In the genomic region with DNA sequence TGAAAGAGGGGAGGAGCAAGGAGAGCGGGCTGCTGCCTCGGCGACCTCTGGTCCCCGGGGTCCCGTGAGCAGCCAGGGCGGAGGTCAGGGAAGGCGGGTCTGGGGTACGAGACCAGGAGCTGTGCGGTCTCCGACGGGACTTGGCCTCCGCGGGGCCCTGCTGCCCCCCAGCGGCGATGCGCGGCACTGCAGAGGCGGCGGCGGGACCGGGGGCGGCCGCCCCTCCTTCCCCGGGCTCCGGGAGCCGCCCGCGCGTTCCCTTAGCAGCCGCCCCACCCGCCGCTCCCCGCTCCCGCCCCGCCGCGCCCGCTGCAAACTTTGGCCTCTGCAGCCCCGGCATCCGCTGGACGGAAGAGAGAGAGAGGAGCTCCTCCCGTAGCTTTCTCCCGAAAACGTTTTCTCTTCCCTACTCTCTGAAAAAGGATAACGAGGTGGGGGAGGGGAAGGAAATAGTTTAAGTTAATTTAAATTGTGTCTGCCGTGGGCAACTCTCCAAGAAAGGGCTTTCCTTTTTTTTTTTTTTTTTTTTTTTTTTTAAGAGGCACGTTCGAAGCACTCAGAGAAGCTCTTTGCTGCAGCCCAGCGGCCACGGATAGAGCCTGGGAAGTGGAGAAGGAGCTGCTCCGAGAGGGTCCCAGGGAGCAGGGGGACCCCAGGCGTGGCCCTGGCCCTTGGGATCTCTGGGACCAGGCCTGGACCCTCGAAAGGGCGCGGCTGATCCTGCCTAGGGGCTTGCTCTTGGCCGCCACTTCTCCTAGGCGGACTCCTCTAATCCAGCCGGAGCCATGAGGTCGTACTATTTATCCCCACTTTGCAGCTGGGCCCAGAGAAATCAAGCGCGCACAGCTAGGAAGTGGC, we compare ENCODE assay signal across 7 cellular contexts. TPM values are rescaled to one million over a fixed set of nuclear protein-coding genes. Genes with fewer than 3 reads are reported as not detected.
DNase-seq lines count a peak whose midpoint lies in the region; ATAC-seq, FAIRE-seq and TF ChIP-seq lines count a peak whose summit lies in the region.

No MANE protein-coding gene starts in this region.

- peak; percentile 91 for TF ChIP-seq CTCF in IMR-90 (conservative IDR thresholded peaks at IDR 0.05; ENCODE audit: low read depth, low read length)
- peak; percentile 66 to 82 for TF ChIP-seq CTCF in tibial artery (IDR thresholded peaks at IDR 0.05)

- peak overlapping the region; percentile 94 for H3K4me2 ChIP-seq in IMR-90 (ENCODE audit: low read depth, low read length)

- POLR2A ChIA-PET in IMR-90 (lab: Charles Lee; ENCODE audit: unreplicated experiment), result interaction anchor here (0.6 to 0.9 kb wide), 3 partner anchors 122 to 302 kb away, joined by 3 to 15 read pairs (median 5); no protein-coding TSS in a partner anchor

- peak overlapping the region; percentile 17; the same call in 1 of the 2 replicates for H3K27ac ChIP-seq in IMR-90 (ENCODE audit: insufficient read depth, low read length)
- no peak overlapping the region for H3K27ac ChIP-seq in tibial artery

- H2AK5ac ChIP-seq in IMR-90 (ENCODE audit: low read depth, low read length), result peak overlapping the region; percentile 49; the same call in 1 of the 2 replicates

- H4K91ac ChIP-seq in IMR-90 (ENCODE audit: insufficient read depth, low read depth, low read length), result peak overlapping the region; percentile 45; the same call in 1 of the 2 replicates

- peak; percentile 83 for FAIRE-seq in GM12892 (lab: Jason Lieb, UNC)

- H3K9ac ChIP-seq in IMR-90 (ENCODE audit: low read depth, low read length), result peak overlapping the region; percentile 61

- H3K36me3 ChIP-seq in IMR-90 (ENCODE audit: control insufficient read depth, insufficient read depth, low read length), result no peaks in the 10 kb centered on the region
- no peaks in the 10 kb centered on the region for H3K36me3 ChIP-seq in tibial artery

- H3K14ac ChIP-seq in IMR-90 (replicated peaks; ENCODE audit: low read depth, low read length), result no peak overlapping the region; the same call in 1 of the 2 replicates

- intact Hi-C loops in IMR-90 (cut with micrococcal nuclease) (loop anchor here (1.0 to 5.0 kb wide), 4 partner anchors 147 to 1272 kb away; no protein-coding TSS in a partner anchor), Right ventricle myocardium inferior (cut with DNase I) (loop anchor here (10.0 kb wide), 1 partner anchor 145 kb away; no protein-coding TSS in a partner anchor), tibial artery (cut with DNase I; ENCODE audit: low total_unique reads) (no loop called here)

- no peak overlapping the region for H2BK5ac ChIP-seq in IMR-90 (ENCODE audit: low read depth, low read length, poor library complexity, severe bottlenecking)

- H3K4me3 ChIP-seq in IMR-90 (ENCODE audit: insufficient read depth, low read depth, low read length), result peak overlapping the region; percentile 46
- H3K4me3 ChIP-seq in tibial artery, result peak overlapping the region; percentile 39 to 47

- H4K20me1 ChIP-seq in IMR-90 (ENCODE audit: insufficient read depth, low read length), result no peaks in the 10 kb centered on the region

- CTCF ChIA-PET in IMR-90 (lab: Yijun Ruan, JAX), result interaction anchor here (0.5 to 2.3 kb wide), 40 partner anchors 8 to 1885 kb away, joined by 3 to 9 read pairs (median 4); no protein-coding TSS in a partner anchor

- H3K4ac ChIP-seq in IMR-90 (ENCODE audit: low read depth, low read length), result peak overlapping the region; percentile 57

- peak overlapping the region; percentile 29; the same call in 1 of the 2 replicates for H2BK20ac ChIP-seq in IMR-90 (ENCODE audit: low read depth, low read length)

- no TSS peak for BruUV-seq in IMR-90 (replicated peaks; lab: Mats Ljungman, UMichigan)

- H3K27me3 ChIP-seq in IMR-90 (ENCODE audit: control insufficient read depth, insufficient read depth, low read length), result no peaks in the 10 kb centered on the region
- peaks cover 0 to 8% of the 10 kb centered on the region in 2 donors for H3K27me3 ChIP-seq in tibial artery

- H3K4me1 ChIP-seq in IMR-90 (ENCODE audit: control insufficient read depth, insufficient read depth, low read length), result no peaks in the 10 kb centered on the region
- H3K4me1 ChIP-seq in tibial artery, result peaks cover 0 to 13% (median 9%) of the 10 kb centered on the region in 4 donors

- peak; percentile 92 for TF ChIP-seq RAD21 in IMR-90 (IDR thresholded peaks at IDR 0.05; ENCODE audit: low read length)

- H2AFZ ChIP-seq in IMR-90 (replicated peaks; ENCODE audit: low read length, poor library complexity), result peak overlapping the region; percentile 93

- peak; percentile 82 for DNase-seq in GM12892 (ENCODE audit: insufficient read length)
- peak; percentile 47 for DNase-seq in IMR-90
- peak; percentile 83 for DNase-seq in activated naive CD4-positive, alpha-beta T cell treated with anti-CD3 and anti-CD28 coated beads, Interleukin-2, amount 50 U/mL, for 16 hours
- DNase-seq in Right ventricle myocardium inferior (ENCODE audit: missing footprints), result peak; percentile 87
- peak; percentile 6 for DNase-seq in pons (ENCODE audit: low spot score)
- DNase-seq in tibial artery, result peak; percentile 57 to 76

- peaks cover 3% of the 10 kb centered on the region; the same call in 1 of the 2 replicates for H3K9me1 ChIP-seq in IMR-90 (ENCODE audit: insufficient read depth, low read length)

- ATAC-seq in IMR-90 (ENCODE audit: low read depth), result peak; percentile 98
- peak; percentile 87 for ATAC-seq in SK-N-SH treated with all-trans-retinoic acid at 6 μM for 48 hours
- ATAC-seq in Right ventricle myocardium inferior, result peak; percentile 95

- no peaks in the 10 kb centered on the region for H3K79me1 ChIP-seq in IMR-90 (ENCODE audit: low read depth in 1 of 2, low read length in 2 of 2)

- H3K9me3 ChIP-seq in IMR-90 (ENCODE audit: control insufficient read depth, insufficient read depth, low read length) (no peaks in the 10 kb centered on the region), tibial artery (no peaks in the 10 kb centered on the region)

- in situ Hi-C loops in IMR-90 (cut with MboI; ENCODE audit: low sequenced_read_pairs), result loop anchor here (5.0 kb wide), 2 partner anchors 1273 to 1828 kb away; no protein-coding TSS in a partner anchor

- TF ChIP-seq POLR2A in GM12892 (IDR thresholded peaks at IDR 0.05; ENCODE audit: low read depth, low read length), result no peak
- TF ChIP-seq POLR2A in IMR-90 (IDR thresholded peaks at IDR 0.05; ENCODE audit: low read depth, low read length), result no peak

- 4% methylated on average over 9 of the region's 61 CpGs; no CpG with 5 or more reads in 1 of the 2 experiments for WGBS in IMR-90 (ENCODE audit: extremely low coverage in 2 of 2, insufficient read length in 1 of 2), 2 experiments

- H2AK9ac ChIP-seq in IMR-90 (replicated peaks; ENCODE audit: low read depth, low read length, poor library complexity), result peak overlapping the region; percentile 92

- H4K8ac ChIP-seq in IMR-90 (ENCODE audit: low read depth in 2 of 2, low read length in 2 of 2), result peak overlapping the region in 1 of 2 experiments; percentile 50; a peak in 3 of 4 replicates

- H2BK15ac ChIP-seq in IMR-90 (ENCODE audit: low read depth, low read length), result no peak overlapping the region; the same call in 2 of the 3 replicates

- H3K23ac ChIP-seq in IMR-90 (ENCODE audit: low read depth, low read length), result no peak overlapping the region

- peak overlapping the region; percentile 79 for H2BK120ac ChIP-seq in IMR-90 (ENCODE audit: low read depth, low read length)

- dilution Hi-C loops in IMR-90 (cut with HindIII; ENCODE audit: low sequenced_read_pairs, unreplicated experiment), result no loop called here

- H3K56ac ChIP-seq in IMR-90 (ENCODE audit: extremely low read depth, insufficient read depth, low read length), result peak overlapping the region; percentile 67; the same call in 1 of the 2 replicates

- no peak overlapping the region for H3K18ac ChIP-seq in IMR-90 (ENCODE audit: low read depth, low read length)

- no peak overlapping the region for H4K5ac ChIP-seq in IMR-90 (ENCODE audit: low read depth, low read length)

TF ChIP-seq in IMR-90, 13 proteins besides CTCF, POLR2A, EP300 and RAD21 (continues in another document):
- TF ChIP-seq CEBPB (IDR thresholded peaks at IDR 0.05; ENCODE audit: low read depth, low read length) (no peak), MXI1 (IDR thresholded peaks at IDR 0.05; ENCODE audit: borderline replicate concordance, low read depth, low read length) (no peak), MAZ (IDR thresholded peaks at IDR 0.05; ENCODE audit: borderline replicate concordance, low read depth, low read length) (no peak; the same call in 1 of the 2 replicates), MAFK (IDR thresholded peaks at IDR 0.05; ENCODE audit: low read depth, low read length) (no peak), SMC3 (IDR thresholded peaks at IDR 0.05; ENCODE audit: low read depth, low read length) (peak; percentile 67)
- TF ChIP-seq, protein P1, sequence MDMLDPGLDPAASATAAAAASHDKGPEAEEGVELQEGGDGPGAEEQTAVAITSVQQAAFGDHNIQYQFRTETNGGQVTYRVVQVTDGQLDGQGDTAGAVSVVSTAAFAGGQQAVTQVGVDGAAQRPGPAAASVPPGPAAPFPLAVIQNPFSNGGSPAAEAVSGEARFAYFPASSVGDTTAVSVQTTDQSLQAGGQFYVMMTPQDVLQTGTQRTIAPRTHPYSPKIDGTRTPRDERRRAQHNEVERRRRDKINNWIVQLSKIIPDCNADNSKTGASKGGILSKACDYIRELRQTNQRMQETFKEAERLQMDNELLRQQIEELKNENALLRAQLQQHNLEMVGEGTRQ (IDR thresholded peaks at IDR 0.05; ENCODE audit: low read depth, low read length), result no peak

TF ChIP-seq in SK-N-SH treated with all-trans-retinoic acid at 6 μM for 48 hours, 23 proteins besides CTCF, POLR2A, EP300 and RAD21 (continues in another document):
- no peak for TF ChIP-seq BACH2 (CRISPR knock-in tag; IDR thresholded peaks at IDR 0.05; ENCODE audit: borderline replicate concordance)
- no peak for TF ChIP-seq PPARA (CRISPR knock-in tag; IDR thresholded peaks at IDR 0.05; ENCODE audit: borderline replicate concordance)
- no peak for TF ChIP-seq CSDC2 (CRISPR knock-in tag; IDR thresholded peaks at IDR 0.05)
- no peak for TF ChIP-seq SNAI2 (CRISPR knock-in tag; IDR thresholded peaks at IDR 0.05)
- TF ChIP-seq OSR1 (CRISPR knock-in tag; IDR thresholded peaks at IDR 0.05), result no peak
- TF ChIP-seq TCF4 (CRISPR knock-in tag; IDR thresholded peaks at IDR 0.05; ENCODE audit: borderline replicate concordance), result no peak
- TF ChIP-seq ISL1 (CRISPR knock-in tag; IDR thresholded peaks at IDR 0.05), result no peak

RNA-seq across cellular contexts. Expression of a gene that starts 43.2 kb away (rescaled TPM):
- not detected for polyA plus RNA-seq in GM12892 (2012; ENCODE audit: missing spikeins)
- total RNA-seq in IMR-90 (2012; rRNA removed), result not detected in 2 replicates
- polyA plus RNA-seq in IMR-90 (2012; rRNA removed), result not detected in 2 replicates
- not detected in 2 replicates for polyA plus RNA-seq in IMR-90 (2012; cell fraction: cytosol; rRNA removed)
- polyA plus RNA-seq in IMR-90 (2012; cell fraction: nucleus; rRNA removed; ENCODE audit: low replicate concordance), result not detected in 2 replicates
- not detected for total RNA-seq in Right ventricle myocardium inferior

Comparison
In these comparisons a context has a peak if more than half of its experiments do, and no peak if none do; other contexts are left out.
1. DNase-seq: peak in every context shown above with its lines; median percentile 87 in Right ventricle myocardium inferior; 83 in activated naive CD4-positive, alpha-beta T cell treated with anti-CD3 and anti-CD28 coated beads, Interleukin-2, amount 50 U/mL, for 16 hours; 82 in GM12892; 66 in tibial artery; 47 in IMR-90; 6 in pons.